Comparison of ENCODE assay signal across 1 cellular context in genomic region chr14:89416002-89416995, GRCh38.
TF ChIP-seq lines count a peak whose summit lies in the region.

No MANE protein-coding gene starts in this region.

TF ChIP-seq in GM12878, 131 proteins besides CTCF, POLR2A, EP300 and RAD21 (continued from another document and continues in another):
- 0 out of 2 replicates have a peak, but pooled peaks have one; percentile 3 for TF ChIP-seq SMC3 (IDR thresholded peaks at IDR 0.05; ENCODE audit: borderline replicate concordance, low read length)
- TF ChIP-seq CREM (IDR thresholded peaks at IDR 0.05; ENCODE audit: low read depth), result peak; percentile 45; the same call in 1 of the 2 replicates
- 0 out of 2 replicates have a peak, but pooled peaks have one; percentile 10 for TF ChIP-seq YY1 (IDR thresholded peaks at IDR 0.05; ENCODE audit: low read depth, low read length)
- peak; percentile 96 for TF ChIP-seq BMI1 (IDR thresholded peaks at IDR 0.05; ENCODE audit: borderline replicate concordance)
- no peak for TF ChIP-seq BCL11A (IDR thresholded peaks at IDR 0.05; ENCODE audit: low read depth, low read length)
- peak; percentile 83 for TF ChIP-seq MXI1 (IDR thresholded peaks at IDR 0.05; ENCODE audit: low read depth, low read length)
- TF ChIP-seq GATAD2B (conservative IDR thresholded peaks at IDR 0.05; ENCODE audit: low read depth), result 0 out of 2 replicates have a peak, but pooled peaks have one; percentile 28
- TF ChIP-seq ATF7 (IDR thresholded peaks at IDR 0.05; ENCODE audit: low read depth), result 0 out of 2 replicates have a peak, but pooled peaks have one; percentile 45
- no peak for TF ChIP-seq ZNF217 (IDR thresholded peaks at IDR 0.05)
- TF ChIP-seq PBX3 (IDR thresholded peaks at IDR 0.05; ENCODE audit: insufficient replicate concordance, low read depth, low read length), result peak; percentile 99
- 0 out of 2 replicates have a peak, but pooled peaks have one; percentile 45 for TF ChIP-seq PML (IDR thresholded peaks at IDR 0.05; ENCODE audit: low read length)
- TF ChIP-seq E2F8 (IDR thresholded peaks at IDR 0.05; ENCODE audit: low read depth, partially characterized antibody), result peak; percentile 10
- peak; percentile 31 for TF ChIP-seq MEF2B (IDR thresholded peaks at IDR 0.05; ENCODE audit: partially characterized antibody, poor library complexity, severe bottlenecking)
- TF ChIP-seq IKZF1 (conservative IDR thresholded peaks at IDR 0.05), result peak; percentile 25; the same call in 1 of the 2 replicates
- no peak for TF ChIP-seq SUPT20H (IDR thresholded peaks at IDR 0.05; ENCODE audit: borderline replicate concordance, control insufficient read depth, low read depth, low read length)
- TF ChIP-seq BRCA1 (IDR thresholded peaks at IDR 0.05; ENCODE audit: low read depth, low read length), result no peak
- no peak for TF ChIP-seq E4F1 (IDR thresholded peaks at IDR 0.05; ENCODE audit: borderline replicate concordance, partially characterized antibody)
- 0 out of 2 replicates have a peak, but pooled peaks have one; percentile 5 for TF ChIP-seq PAX8 (IDR thresholded peaks at IDR 0.05)
- TF ChIP-seq POLR2AphosphoS5 (IDR thresholded peaks at IDR 0.05; ENCODE audit: low read length), result peak; percentile 87
- no peak; the same call in none of the 2 replicates for TF ChIP-seq SIN3A (IDR thresholded peaks at IDR 0.05; ENCODE audit: low read depth, low read length)
- TF ChIP-seq ZBTB40 (IDR thresholded peaks at IDR 0.05; ENCODE audit: borderline replicate concordance), result no peak; the same call in 1 of the 2 replicates
- peak; percentile 72; the same call in 1 of the 2 replicates for TF ChIP-seq POLR2AphosphoS2 (IDR thresholded peaks at IDR 0.05; ENCODE audit: low read depth, low read length)
- no peak for TF ChIP-seq SPI1 (IDR thresholded peaks at IDR 0.05; ENCODE audit: borderline replicate concordance, insufficient read depth, low read depth, low read length)
- TF ChIP-seq ZNF207 (IDR thresholded peaks at IDR 0.05; ENCODE audit: borderline replicate concordance), result no peak
- TF ChIP-seq RELA (IDR thresholded peaks at IDR 0.05; ENCODE audit: borderline replicate concordance, partially characterized antibody), result peak; percentile 10
- no peak for TF ChIP-seq ZBTB11 (CRISPR knock-in tag; IDR thresholded peaks at IDR 0.05)
- peak; percentile 45 for TF ChIP-seq TAF1 (IDR thresholded peaks at IDR 0.05; ENCODE audit: borderline replicate concordance, low read depth, low read length)
- TF ChIP-seq CHD4 (IDR thresholded peaks at IDR 0.05), result no peak
- no peak for TF ChIP-seq JUNB (IDR thresholded peaks at IDR 0.05)
- no peak; the same call in 1 of the 2 replicates for TF ChIP-seq STAT1 (conservative IDR thresholded peaks at IDR 0.05)
- no peak for TF ChIP-seq ATF2 (IDR thresholded peaks at IDR 0.05; ENCODE audit: low read length)
- peak; percentile 84 for TF ChIP-seq SP1 (IDR thresholded peaks at IDR 0.05; ENCODE audit: low read depth, low read length)
- peak; percentile 33 for TF ChIP-seq KLF5 (IDR thresholded peaks at IDR 0.05; ENCODE audit: partially characterized antibody)
- no peak for TF ChIP-seq NR2C2 (IDR thresholded peaks at IDR 0.05; ENCODE audit: borderline replicate concordance, control insufficient read depth, insufficient read length, low read depth)
- no peak for TF ChIP-seq KDM1A (IDR thresholded peaks at IDR 0.05; ENCODE audit: borderline replicate concordance)
- no peak for TF ChIP-seq BCLAF1 (IDR thresholded peaks at IDR 0.05)
- peak; percentile 46 for TF ChIP-seq NKRF (conservative IDR thresholded peaks at IDR 0.05)
- TF ChIP-seq DPF2 (IDR thresholded peaks at IDR 0.05), result peak; percentile 98
